ENCODE assay signal across 32 cellular contexts in genomic region chr10:71651953-71652352, GRCh38.
"Had no signal": no experiment of that assay in that cellular context is flagged by ENCODE, and none has a peak within 500 bp of the region (broad histone marks: within the 10 kb centered on the region; RNA-seq: fewer than 3 reads in every experiment).

No MANE protein-coding gene starts in this region.

- H3K4me1 ChIP-seq: adrenal gland, body of pancreas had no signal

- H3K4me3 ChIP-seq: adrenal gland, body of pancreas, esophagus squamous epithelium, gastroesophageal sphincter, heart right ventricle had no signal

- H3K27ac ChIP-seq: adrenal gland, body of pancreas, epithelial cell of prostate, esophagus squamous epithelium, gastroesophageal sphincter, heart right ventricle had no signal

- DNase-seq: activated CD4-positive, alpha-beta memory T cell treated with anti-CD3 and anti-CD28 coated beads for 36 hours; activated CD4-positive, alpha-beta T cell treated with anti-CD3 and anti-CD28 coated beads for 36 hours; activated CD4-positive, alpha-beta T cell treated with anti-CD3 and anti-CD28 coated beads, Interleukin-2, amount 10 ng/mL, durations not matched to agents 24 days and 14 days; activated CD4-positive, CD25-positive, alpha-beta regulatory T cell; activated CD4-positive, CD25-positive, alpha-beta regulatory T cell treated with anti-CD3 and anti-CD28 coated beads, Interleukin-2, amount 50 U/mL, for 72 hours; activated CD8-positive, alpha-beta memory T cell treated with anti-CD3 and anti-CD28 coated beads, Interleukin-2, amount 10 ng/mL, durations not matched to agents 7 days and 5 days; activated CD8-positive, alpha-beta memory T cell treated with anti-CD3 and anti-CD28 coated beads, Interleukin-2, amount 50 U/mL, for 4 hours; activated CD8-positive, alpha-beta T cell treated with anti-CD3 and anti-CD28 coated beads, Interleukin-2, amount 10 ng/mL, durations not matched to agents 7 days and 5 days; activated effector memory CD4-positive, alpha-beta T cell treated with anti-CD3 and anti-CD28 coated beads, Interleukin-2, amount 50 U/mL, for 16 hours; activated naive CD4-positive, alpha-beta T cell treated with anti-CD3 and anti-CD28 coated beads for 36 hours; activated naive CD8-positive, alpha-beta T cell treated with anti-CD3 and anti-CD28 coated beads for 36 hours; activated naive CD8-positive, alpha-beta T cell treated with anti-CD3 and anti-CD28 coated beads, Interleukin-2, amount 50 U/mL, for 24 hours; activated T-cell treated with anti-CD3 and anti-CD28 coated beads, Interleukin-2, amount 50 U/mL, for 1 hour; activated T-cell treated with anti-CD3 and anti-CD28 coated beads, Interleukin-2, amount 50 U/mL, for 48 hours; adrenal gland; amygdala; aorta; body of pancreas; caudate nucleus; cortex of kidney; dermis blood vessel endothelial cell; effector CD8-positive, alpha-beta T cell; esophagus squamous epithelium; foreskin melanocyte; heart right ventricle; T-helper 17 cell; T1000 had no signal

- H3K27me3 ChIP-seq: adrenal gland, body of pancreas, esophagus squamous epithelium, gastroesophageal sphincter, heart right ventricle had no signal

- H3K36me3 ChIP-seq: adrenal gland, esophagus squamous epithelium, gastroesophageal sphincter, heart right ventricle had no signal

- ATAC-seq: activated CD4-positive, alpha-beta T cell treated with anti-CD3 and anti-CD28 coated beads for 36 hours; activated CD8-positive, alpha-beta memory T cell treated with anti-CD3 and anti-CD28 coated beads, Interleukin-2, amount 10 ng/mL, durations not matched to agents 7 days and 5 days; activated CD8-positive, alpha-beta T cell treated with anti-CD3 and anti-CD28 coated beads, Interleukin-2, amount 10 ng/mL, durations not matched to agents 7 days and 5 days; activated naive CD8-positive, alpha-beta T cell treated with anti-CD3 and anti-CD28 coated beads, Interleukin-2, amount 50 U/mL, for 24 hours; body of pancreas; gastroesophageal sphincter; heart right ventricle; T-helper 17 cell had no signal

- FAIRE-seq: colon, endometrium, endothelial cell of umbilical vein had no signal

- H3K9me3 ChIP-seq: adrenal gland, body of pancreas, esophagus squamous epithelium, gastroesophageal sphincter, heart right ventricle had no signal
